ENCODE assay signal across 11 cellular contexts in the genomic region with DNA sequence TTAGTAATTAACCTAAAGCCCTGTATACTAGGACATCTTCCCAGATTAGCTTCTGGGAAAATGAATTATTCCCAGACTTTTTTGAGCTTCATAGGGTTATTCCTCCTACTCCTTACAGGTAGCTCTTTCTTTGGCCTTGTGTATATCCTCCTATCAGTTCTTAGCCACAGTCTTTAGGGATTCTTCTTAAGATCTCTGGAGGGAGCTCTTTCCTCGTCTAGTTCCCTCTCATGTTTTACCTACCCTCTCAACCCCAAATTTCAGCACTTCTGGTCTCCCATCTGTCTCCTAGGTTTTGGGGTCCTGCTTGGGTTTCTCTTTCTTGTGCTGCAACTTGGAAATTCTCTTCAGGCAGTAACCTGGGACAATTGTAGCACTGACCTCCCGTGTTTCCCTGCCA. TPM values are rescaled to one million over a fixed set of nuclear protein-coding genes. Genes with fewer than 3 reads are reported as not detected.
DNase-seq lines count a peak whose midpoint lies in the region; ATAC-seq and TF ChIP-seq lines count a peak whose summit lies in the region.
"Had no signal": no experiment of that assay in that cellular context is flagged by ENCODE, and none has a peak within 500 bp of the region (broad histone marks: within the 10 kb centered on the region; RNA-seq: fewer than 3 reads in every experiment).

No MANE protein-coding gene starts in this region.

- no peak overlapping the region for H3K18ac ChIP-seq in neuronal stem cell (ENCODE audit: low read length)

- no peaks in the 10 kb centered on the region for H3K27me3 ChIP-seq in neuronal stem cell (ENCODE audit: control insufficient read depth in 3 of 3, insufficient read depth in 3 of 3, low read depth in 1 of 3, low read length in 3 of 3)
- H3K27me3 ChIP-seq in CD4-positive, alpha-beta T cell (ENCODE audit: control insufficient read depth, insufficient read depth, low read length): no peaks in the 10 kb centered on the region

- H3K36me3 Mint-ChIP-seq in CD4-positive, alpha-beta T cell (ENCODE audit: low read depth): no peaks in the 10 kb centered on the region

- no peaks in the 10 kb centered on the region for H3K9me3 ChIP-seq in neuronal stem cell (replicated peaks in 1 of 2; ENCODE audit: control insufficient read depth in 2 of 2, insufficient read depth in 1 of 2, low read depth in 1 of 2, low read length in 2 of 2)
- H3K9me3 ChIP-seq in CD4-positive, alpha-beta T cell (ENCODE audit: control insufficient read depth, low read length): no peaks in the 10 kb centered on the region

- peak; percentile 2 to 22 for DNase-seq in NCI-H524 (lab: John Stamatoyannopoulos, UW)
- no peak for DNase-seq in NCI-H524 treated with DMSO at 0.1 percent for 48 hours (lab: John Stamatoyannopoulos, UW)
- DNase-seq in RPMI8226: peak; percentile 38
- peak; percentile 11 for DNase-seq in neuronal stem cell (ENCODE audit: low spot score)
- DNase-seq in CD4-positive, alpha-beta T cell: no peak
- no peak for DNase-seq in SW480 (ENCODE audit: low spot score)
- no peak for DNase-seq in activated T-cell treated with anti-CD3 and anti-CD28 coated beads, Interleukin-2, amount 50 U/mL, for 48 hours
- DNase-seq: activated CD4-positive, alpha-beta T cell treated with anti-CD3 and anti-CD28 coated beads, Interleukin-2, amount 50 U/mL, for 1 hour had no signal

- H2BK12ac ChIP-seq in neuronal stem cell (ENCODE audit: low read length): no peak overlapping the region

- H3K4me3 ChIP-seq in neuronal stem cell (ENCODE audit: low read length in 2 of 2): no peak overlapping the region

- no peak overlapping the region for H2AK5ac ChIP-seq in neuronal stem cell (ENCODE audit: low read depth, low read length)

- no peak overlapping the region for H2BK15ac ChIP-seq in neuronal stem cell (ENCODE audit: low read length)

- WGBS in neuronal stem cell (ENCODE audit: extremely low coverage in 2 of 2, insufficient read length in 2 of 2, insufficient replicate concordance in 1 of 2), 2 donors: no CpG with 5 or more reads among the region's 2 CpGs

- H3K9ac ChIP-seq in neuronal stem cell (ENCODE audit: low read depth, low read length, poor library complexity): no peak overlapping the region

- no peaks in the 10 kb centered on the region for H3K4me1 ChIP-seq in neuronal stem cell (ENCODE audit: control insufficient read depth in 2 of 2, insufficient read depth in 1 of 2, low read depth in 1 of 2, low read length in 2 of 2)

- H3K4me1 Mint-ChIP-seq in CD4-positive, alpha-beta T cell (ENCODE audit: low read depth): no peaks in the 10 kb centered on the region
- H3K4me1 Mint-ChIP-seq: B cell; stimulated activated memory B cell treated with anti-CD40 and anti-IgM and Interleukin-4, amounts not matched to agents 10 μg/mL and 1 μg/mL and 100 μg/mL, for 72 hours had no signal

- H3K4me2 ChIP-seq in neuronal stem cell (ENCODE audit: insufficient read depth, low read length, poor library complexity, severe bottlenecking): no peak overlapping the region

- no peak overlapping the region for H3K23ac ChIP-seq in neuronal stem cell (ENCODE audit: low read depth, low read length, poor library complexity)

- TF ChIP-seq CTCF in CD4-positive, alpha-beta T cell (IDR thresholded peaks at IDR 0.05): no peak

- no peak overlapping the region for H3K4me3 Mint-ChIP-seq in CD4-positive, alpha-beta T cell
- H3K4me3 Mint-ChIP-seq: B cell; stimulated activated memory B cell treated with anti-CD40 and anti-IgM and Interleukin-4, amounts not matched to agents 10 μg/mL and 1 μg/mL and 100 μg/mL, for 72 hours had no signal

- peaks cover 20% of the 10 kb centered on the region for H3K27me3 Mint-ChIP-seq in CD4-positive, alpha-beta T cell

- H3K27ac ChIP-seq in neuronal stem cell (replicated peaks; ENCODE audit: low read length): no peak overlapping the region
- no peak overlapping the region for H3K27ac ChIP-seq in CD4-positive, alpha-beta T cell (ENCODE audit: low read depth, low read length)

- peaks cover 2% of the 10 kb centered on the region for H3K9me3 Mint-ChIP-seq in CD4-positive, alpha-beta T cell

- H2AFZ ChIP-seq in neuronal stem cell (ENCODE audit: low read length): no peak overlapping the region

- intact Hi-C loops in CD4-positive, alpha-beta T cell (cut with DNase I, micrococcal nuclease): no loop called here

- peak; percentile 72 for ATAC-seq in HG02943 (IDR thresholded peaks at IDR 0.05; ENCODE audit: low read depth, unreplicated experiment)
- ATAC-seq in CD4-positive, alpha-beta T cell (ENCODE audit: poor library complexity): no peak
- ATAC-seq: stimulated activated memory B cell treated with anti-CD40 and anti-IgM and Interleukin-4, amounts not matched to agents 10 μg/mL and 1 μg/mL and 100 μg/mL, for 72 hours had no signal

- no peak overlapping the region for H3K27ac Mint-ChIP-seq in CD4-positive, alpha-beta T cell
- H3K27ac Mint-ChIP-seq: B cell; stimulated activated memory B cell treated with anti-CD40 and anti-IgM and Interleukin-4, amounts not matched to agents 10 μg/mL and 1 μg/mL and 100 μg/mL, for 72 hours had no signal

- CTCF ChIA-PET in CD4-positive, alpha-beta T cell (lab: Charles Lee): no interaction called here

- no peak overlapping the region for H2BK120ac ChIP-seq in neuronal stem cell (ENCODE audit: low read depth, low read length)

- no peak overlapping the region for H3K14ac ChIP-seq in neuronal stem cell (ENCODE audit: low read length)

- H4K8ac ChIP-seq in neuronal stem cell (ENCODE audit: low read depth, low read length): no peak overlapping the region

- no peak overlapping the region for H3K4ac ChIP-seq in neuronal stem cell (ENCODE audit: low read length)

- no peak overlapping the region for H2BK5ac ChIP-seq in neuronal stem cell (ENCODE audit: low read length)

- H3K36me3 ChIP-seq in neuronal stem cell (replicated peaks in 1 of 2; ENCODE audit: control insufficient read depth in 2 of 2, insufficient read depth in 2 of 2, low read length in 2 of 2): no peaks in the 10 kb centered on the region

- POLR2A ChIA-PET in CD4-positive, alpha-beta T cell (lab: Charles Lee): no interaction called here

- no peaks in the 10 kb centered on the region for H3K79me1 ChIP-seq in neuronal stem cell (ENCODE audit: low read depth, low read length)

- no peak overlapping the region for H4K91ac ChIP-seq in neuronal stem cell (ENCODE audit: low read depth, low read length, poor library complexity)

RNA-seq across cellular contexts. Expression of a gene that starts 46.4 kb away (rescaled TPM):
- 8.9 TPM for polyA plus RNA-seq in neuronal stem cell (2013, experiment 1 of 2)
- 8.5 TPM for polyA plus RNA-seq in neuronal stem cell (2013, experiment 2 of 2)
- total RNA-seq in CD4-positive, alpha-beta T cell: 1 to 10 TPM; 2.4 TPM

Comparison
In these comparisons a context has a peak if more than half of its experiments do, and no peak if none do; other contexts are left out.
1. DNase-seq: peak in NCI-H524 (2 of 2), RPMI8226 (single experiment) and neuronal stem cell (single experiment); none in NCI-H524 treated with DMSO at 0.1 percent for 48 hours (single experiment), CD4-positive, alpha-beta T cell (0 of 10), SW480 (single experiment) and activated T-cell treated with anti-CD3 and anti-CD28 coated beads, Interleukin-2, amount 50 U/mL, for 48 hours (0 of 2).